ENCODE assay signal across 1 cellular context in genomic region chr16:57284206-57284951, GRCh38.
TF ChIP-seq lines count a peak whose summit lies in the region.

A gene with protein sequence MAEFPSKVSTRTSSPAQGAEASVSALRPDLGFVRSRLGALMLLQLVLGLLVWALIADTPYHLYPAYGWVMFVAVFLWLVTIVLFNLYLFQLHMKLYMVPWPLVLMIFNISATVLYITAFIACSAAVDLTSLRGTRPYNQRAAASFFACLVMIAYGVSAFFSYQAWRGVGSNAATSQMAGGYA (minus strand): TSS chr16:57284672. CDS start chr16:57284540, 132 bp downstream.

TF ChIP-seq in A549, 52 proteins besides CTCF, POLR2A, EP300 and RAD21 (continued from another document):
- no peak for TF ChIP-seq ZFP36 (IDR thresholded peaks at IDR 0.05; ENCODE audit: borderline replicate concordance, partially characterized antibody)
- no peak for TF ChIP-seq CBX2 (IDR thresholded peaks at IDR 0.05; ENCODE audit: borderline replicate concordance, low read depth)
- peak; percentile 82 for TF ChIP-seq HOXB13 (CRISPR knock-in tag; IDR thresholded peaks at IDR 0.05; ENCODE audit: low read depth)
- no peak for TF ChIP-seq ZC3H11A (IDR thresholded peaks at IDR 0.05)
- TF ChIP-seq PHF8 (IDR thresholded peaks at IDR 0.05; ENCODE audit: borderline replicate concordance, low read depth) = no peak; the same call in 1 of the 2 replicates
- 0 out of 2 replicates have a peak, but pooled peaks have one; percentile 63 for TF ChIP-seq EHF (CRISPR knock-in tag; IDR thresholded peaks at IDR 0.05)
- no peak for TF ChIP-seq CHD4 (IDR thresholded peaks at IDR 0.05; ENCODE audit: borderline replicate concordance)
- peak; percentile 76; the same call in 1 of the 2 replicates for TF ChIP-seq RNF2 (IDR thresholded peaks at IDR 0.05; ENCODE audit: borderline replicate concordance, low read depth)
- 0 out of 2 replicates have a peak, but pooled peaks have one; percentile 25 for TF ChIP-seq ZNF302 (CRISPR knock-in tag; IDR thresholded peaks at IDR 0.05)
- no peak for TF ChIP-seq CBX8 (IDR thresholded peaks at IDR 0.05)
- TF ChIP-seq CHD2 (IDR thresholded peaks at IDR 0.05; ENCODE audit: low read length, partially characterized antibody) = no peak
- peak; percentile 69; the same call in 1 of the 2 replicates for TF ChIP-seq KDM1A (IDR thresholded peaks at IDR 0.05; ENCODE audit: low read depth)
- TF ChIP-seq, protein P1, sequence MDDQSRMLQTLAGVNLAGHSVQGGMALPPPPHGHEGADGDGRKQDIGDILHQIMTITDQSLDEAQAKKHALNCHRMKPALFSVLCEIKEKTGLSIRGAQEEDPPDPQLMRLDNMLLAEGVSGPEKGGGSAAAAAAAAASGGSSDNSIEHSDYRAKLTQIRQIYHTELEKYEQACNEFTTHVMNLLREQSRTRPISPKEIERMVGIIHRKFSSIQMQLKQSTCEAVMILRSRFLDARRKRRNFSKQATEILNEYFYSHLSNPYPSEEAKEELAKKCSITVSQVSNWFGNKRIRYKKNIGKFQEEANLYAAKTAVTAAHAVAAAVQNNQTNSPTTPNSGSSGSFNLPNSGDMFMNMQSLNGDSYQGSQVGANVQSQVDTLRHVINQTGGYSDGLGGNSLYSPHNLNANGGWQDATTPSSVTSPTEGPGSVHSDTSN (IDR thresholded peaks at IDR 0.05) = no peak
- no peak for TF ChIP-seq MAFK (IDR thresholded peaks at IDR 0.05; ENCODE audit: partially characterized antibody)
- no peak for TF ChIP-seq SREBF2 (IDR thresholded peaks at IDR 0.05)
- TF ChIP-seq HOXB5 (CRISPR knock-in tag; IDR thresholded peaks at IDR 0.05) = peak; percentile 78; the same call in 1 of the 2 replicates
- no peak for TF ChIP-seq EHMT2 (IDR thresholded peaks at IDR 0.05; ENCODE audit: low read depth)
- TF ChIP-seq POLR2AphosphoS2 (conservative IDR thresholded peaks at IDR 0.05; ENCODE audit: low read length) = no peak
TF ChIP-seq in A549: peak in this region for 11.
